Comparison of ENCODE assay signal across 21 cellular contexts in genomic region chr9:94997727-94998126, GRCh38.
"Had no signal": no experiment of that assay in that cellular context is flagged by ENCODE, and none has a peak within 500 bp of the region (broad histone marks: within the 10 kb centered on the region; RNA-seq: fewer than 3 reads in every experiment).

No MANE protein-coding gene starts in this region.

- H3K79me2 ChIP-seq: parathyroid adenoma had no signal

- H2AFZ ChIP-seq: parathyroid adenoma had no signal

- H3K9me3 ChIP-seq: adrenal gland, breast epithelium, left lung had no signal

- H3K27ac ChIP-seq: breast epithelium, left lung, parathyroid adenoma had no signal

- ATAC-seq: activated CD4-positive, alpha-beta T cell treated with anti-CD3 and anti-CD28 coated beads for 36 hours; activated T-helper 17 cell treated with anti-CD3 and anti-CD28 coated beads, Interleukin-2, amount 50 U/mL, for 72 hours; effector memory CD8-positive, alpha-beta T cell; esophagus mucosa; left lung; T-helper 17 cell had no signal

- H3K36me3 ChIP-seq: adrenal gland, breast epithelium, left lung had no signal

- H3K27me3 ChIP-seq: adrenal gland, breast epithelium had no signal

- H3K4me1 ChIP-seq: breast epithelium had no signal

- H3K4me3 ChIP-seq: adrenal gland, breast epithelium, left lung had no signal

- DNase-seq: activated B cell treated with CpG ODN at 0.5 μM for 24 hours; activated CD4-positive, alpha-beta T cell treated with anti-CD3 and anti-CD28 coated beads for 36 hours; activated CD4-positive, alpha-beta T cell treated with anti-CD3 and anti-CD28 coated beads, Interleukin-2, amount 50 U/mL, for 4 hours; activated CD8-positive, alpha-beta memory T cell treated with anti-CD3 and anti-CD28 coated beads for 24 hours; activated CD8-positive, alpha-beta memory T cell treated with anti-CD3 and anti-CD28 coated beads, Interleukin-2, amount 50 U/mL, for 4 hours; activated naive CD4-positive, alpha-beta T cell; activated T-cell treated with anti-CD3 and anti-CD28 coated beads, Interleukin-2, amount 50 U/mL, for 24 hours; adrenal gland; effector memory CD8-positive, alpha-beta T cell; immature natural killer cell; left lung; nephron progenitor cell; retina; stimulated activated CD4-positive, alpha-beta T cell treated with anti-CD3 and anti-CD28 coated beads, Interleukin-4, amount 100 ng/mL, for 24 hours; stimulated activated naive CD4-positive, alpha-beta T cell treated with Interleukin-2 at 50 U/mL for 16 hours; SW 1271; T-helper 17 cell had no signal
